In genomic region chr1:45400049-45400448, GRCh38 we compare ENCODE assay signal across 20 cellular contexts. TPM values are rescaled to one million over a fixed set of nuclear protein-coding genes. Genes with fewer than 3 reads are reported as not detected.
DNase-seq lines count a peak whose midpoint lies in the region; ATAC-seq, FAIRE-seq and TF ChIP-seq lines count a peak whose summit lies in the region.
"Had no signal": no experiment of that assay in that cellular context is flagged by ENCODE, and none has a peak within 500 bp of the region (broad histone marks: within the 10 kb centered on the region; RNA-seq: fewer than 3 reads in every experiment).

No MANE protein-coding gene starts in this region.

- FAIRE-seq in bronchial epithelial cell (lab: Jason Lieb, UNC) = peak; percentile 18
- FAIRE-seq: D721Med had no signal

- H3K36me3 Mint-ChIP-seq in T-helper 2 cell treated with Interferon-gamma antibody and Interleukin-4, amounts not matched to agents 5 μg/mL and 100 μg/mL, for 36 hours (ENCODE audit: low read depth) = no peaks in the 10 kb centered on the region
- H3K36me3 Mint-ChIP-seq: CD4-positive, alpha-beta memory T cell had no signal

- CTCF ChIA-PET in HEK293 (lab: Yijun Ruan, JAX) = interaction anchor here (0.8 kb wide), 1 partner anchor 24 kb away, joined by 3 read pairs; no protein-coding TSS in a partner anchor

- H3K36me3 ChIP-seq in HEK293 (ENCODE audit: control insufficient read depth in 2 of 2, insufficient read depth in 1 of 2, low read length in 2 of 2) (no peaks in the 10 kb centered on the region), bronchial epithelial cell (ENCODE audit: control insufficient read depth, insufficient read depth, low read length) (no peaks in the 10 kb centered on the region), neuronal stem cell (replicated peaks in 1 of 2; ENCODE audit: control insufficient read depth in 2 of 2, insufficient read depth in 2 of 2, low read length in 2 of 2) (no peaks in the 10 kb centered on the region), aorta (ENCODE audit: control insufficient read depth in 1 of 2, insufficient read depth in 2 of 2, low read length in 1 of 2) (no peaks in the 10 kb centered on the region)
- H3K36me3 ChIP-seq: BE2C had no signal

- no peaks in the 10 kb centered on the region for H3K9me3 Mint-ChIP-seq in T-helper 2 cell treated with Interferon-gamma antibody and Interleukin-4, amounts not matched to agents 5 μg/mL and 100 μg/mL, for 36 hours
- H3K9me3 Mint-ChIP-seq: CD4-positive, alpha-beta memory T cell had no signal

- no peaks in the 10 kb centered on the region for H3K79me1 ChIP-seq in neuronal stem cell (ENCODE audit: low read depth, low read length)

- POLR2A ChIA-PET in HEK293 (lab: Yijun Ruan, JAX) = no interaction called here

- no peak overlapping the region for H3K23ac ChIP-seq in neuronal stem cell (ENCODE audit: low read depth, low read length, poor library complexity)

- H3K27me3 Mint-ChIP-seq in T-helper 2 cell treated with Interferon-gamma antibody and Interleukin-4, amounts not matched to agents 5 μg/mL and 100 μg/mL, for 36 hours (ENCODE audit: low read depth) = peaks cover 2% of the 10 kb centered on the region
- H3K27me3 Mint-ChIP-seq: CD4-positive, alpha-beta memory T cell had no signal

- no peak for DNase-seq in bronchial epithelial cell (ENCODE audit: low read depth)
- peak; percentile 34 for DNase-seq in iPS-NIHi11 (ENCODE audit: low spot score)
- no peak for DNase-seq in neuronal stem cell (ENCODE audit: low spot score)
- no peak for DNase-seq in NCI-H2029 (lab: John Stamatoyannopoulos, UW)
- no peak for DNase-seq in aorta
- no peak for DNase-seq in T-helper 2 cell treated with Interferon-gamma antibody and Interleukin-4, amounts not matched to agents 5 μg/mL and 100 μg/mL, for 36 hours (ENCODE audit: low spot score)
- DNase-seq: ACHN; BE2C; CD4-positive, alpha-beta memory T cell; DND-41; HCEC 1CT; KG1; NCI-H1048; NCI-H146; NCI-H226; NCI-H526; PC-9 had no signal

- H4K8ac ChIP-seq in neuronal stem cell (ENCODE audit: low read depth, low read length) = no peak overlapping the region

- H3K4me3 ChIP-seq in HEK293 (ENCODE audit: low read depth, low read length) (no peak overlapping the region), bronchial epithelial cell (ENCODE audit: low read depth, low read length) (no peak overlapping the region), neuronal stem cell (ENCODE audit: low read length in 2 of 2) (no peak overlapping the region), aorta (ENCODE audit: low read length in 2 of 2) (no peak overlapping the region)
- H3K4me3 ChIP-seq: PC-9 had no signal

- H3K4ac ChIP-seq in neuronal stem cell (ENCODE audit: low read length) = no peak overlapping the region

- no peak overlapping the region for H3K4me2 ChIP-seq in neuronal stem cell (ENCODE audit: insufficient read depth, low read length, poor library complexity, severe bottlenecking)
- H3K4me2 ChIP-seq: PC-9 had no signal

- intact Hi-C loops in aorta (cut with DNase I) = no loop called here

- H2BK5ac ChIP-seq in neuronal stem cell (ENCODE audit: low read length) = no peak overlapping the region

- H3K9ac ChIP-seq in neuronal stem cell (ENCODE audit: low read depth, low read length, poor library complexity) = no peak overlapping the region

- H3K27ac ChIP-seq in HEK293 (ENCODE audit: extremely low read depth, low read depth, low read length) (no peak overlapping the region), neuronal stem cell (replicated peaks; ENCODE audit: low read length) (no peak overlapping the region), aorta (ENCODE audit: low read depth in 1 of 2, low read length in 2 of 2) (no peak overlapping the region)
- H3K27ac ChIP-seq: HL-60, PC-9 had no signal

- no CpG with 5 or more reads among the region's 3 CpGs for whole genome bisulfite sequencing in neuronal stem cell (ENCODE audit: extremely low coverage in 2 of 2, insufficient read length in 2 of 2, insufficient replicate concordance in 1 of 2), 2 donors
- 68 to 74% methylated on average over 3 of the region's 3 CpGs for WGBS in aorta, 2 donors

- H3K4me1 ChIP-seq in HEK293 (ENCODE audit: control insufficient read depth, insufficient read depth, low read length) = no peaks in the 10 kb centered on the region
- H3K4me1 ChIP-seq in neuronal stem cell (ENCODE audit: control insufficient read depth in 2 of 2, insufficient read depth in 1 of 2, low read depth in 1 of 2, low read length in 2 of 2) = no peaks in the 10 kb centered on the region
- no peaks in the 10 kb centered on the region for H3K4me1 ChIP-seq in aorta (ENCODE audit: control insufficient read depth in 1 of 2, insufficient read depth in 2 of 2, low read length in 2 of 2)
- H3K4me1 ChIP-seq: BE2C had no signal

- H3K14ac ChIP-seq in neuronal stem cell (ENCODE audit: low read length) = no peak overlapping the region

- H3K27ac Mint-ChIP-seq in T-helper 2 cell treated with Interferon-gamma antibody and Interleukin-4, amounts not matched to agents 5 μg/mL and 100 μg/mL, for 36 hours = no peak overlapping the region
- H3K27ac Mint-ChIP-seq: CD4-positive, alpha-beta memory T cell had no signal

- no peak overlapping the region for H2BK15ac ChIP-seq in neuronal stem cell (ENCODE audit: low read length)

- H2AK5ac ChIP-seq in neuronal stem cell (ENCODE audit: low read depth, low read length) = no peak overlapping the region

- no peak overlapping the region for H4K91ac ChIP-seq in neuronal stem cell (ENCODE audit: low read depth, low read length, poor library complexity)

- H3K27me3 ChIP-seq in bronchial epithelial cell (ENCODE audit: control insufficient read depth, insufficient read depth, low read length) (no peaks in the 10 kb centered on the region), neuronal stem cell (ENCODE audit: control insufficient read depth in 3 of 3, insufficient read depth in 3 of 3, low read depth in 1 of 3, low read length in 3 of 3) (peaks cover 0 to 2% (median 0%) of the 10 kb centered on the region in 3 experiments), aorta (ENCODE audit: control insufficient read depth in 1 of 2, insufficient read depth in 2 of 2, low read length in 1 of 2) (no peaks in the 10 kb centered on the region)
- H3K27me3 ChIP-seq: BE2C had no signal

- H2AFZ ChIP-seq in neuronal stem cell (ENCODE audit: low read length) = peak overlapping the region; percentile 9
- H2AFZ ChIP-seq: PC-9 had no signal

- TF ChIP-seq CTCF in HEK293 (tag by site-specific recombination; IDR thresholded peaks at IDR 0.05) (no peak), bronchial epithelial cell (IDR thresholded peaks at IDR 0.05; ENCODE audit: insufficient read depth, low read length, severe bottlenecking) (no peak)

- ATAC-seq in aorta (ENCODE audit: low FRiP score) = no peak

- H3K9me3 ChIP-seq in HEK293 (ENCODE audit: control insufficient read depth, insufficient read depth, low read depth, low read length) (no peaks in the 10 kb centered on the region), neuronal stem cell (replicated peaks in 1 of 2; ENCODE audit: control insufficient read depth in 2 of 2, insufficient read depth in 1 of 2, low read depth in 1 of 2, low read length in 2 of 2) (no peaks in the 10 kb centered on the region), aorta (ENCODE audit: control insufficient read depth, low read length) (no peaks in the 10 kb centered on the region)
- H3K9me3 ChIP-seq: BE2C had no signal

- no peak overlapping the region for H2BK12ac ChIP-seq in neuronal stem cell (ENCODE audit: low read length)

- H3K4me3 Mint-ChIP-seq in T-helper 2 cell treated with Interferon-gamma antibody and Interleukin-4, amounts not matched to agents 5 μg/mL and 100 μg/mL, for 36 hours = no peak overlapping the region
- H3K4me3 Mint-ChIP-seq: CD4-positive, alpha-beta memory T cell had no signal

- H3K18ac ChIP-seq in neuronal stem cell (ENCODE audit: low read length) = no peak overlapping the region

- H2BK120ac ChIP-seq in neuronal stem cell (ENCODE audit: low read depth, low read length) = no peak overlapping the region

- H3K4me1 Mint-ChIP-seq in T-helper 2 cell treated with Interferon-gamma antibody and Interleukin-4, amounts not matched to agents 5 μg/mL and 100 μg/mL, for 36 hours (ENCODE audit: low read depth) = peaks cover under 1% of the 10 kb centered on the region
- H3K4me1 Mint-ChIP-seq: CD4-positive, alpha-beta memory T cell had no signal

TF ChIP-seq in HEK293, 187 proteins besides CTCF, POLR2A, EP300 and RAD21:
- TF ChIP-seq ZNF24 (tag by site-specific recombination; IDR thresholded peaks at IDR 0.05) (no peak), ZNF404 (tag by site-specific recombination; IDR thresholded peaks at IDR 0.05) (no peak), OSR2 (tag by site-specific recombination; IDR thresholded peaks at IDR 0.05) (0 out of 2 replicates have a peak, but pooled peaks have one; percentile 9), ZBTB17 (tag by site-specific recombination; IDR thresholded peaks at IDR 0.05) (peak; percentile 59; the same call in 1 of the 2 replicates), ZNF830 (tag by site-specific recombination; IDR thresholded peaks at IDR 0.05; ENCODE audit: low read depth) (no peak)

RNA-seq across cellular contexts. Expression of gene MUTYH, which starts 59.8 kb away (rescaled TPM):
- 20.2 and 20.5 TPM in 2 replicates for total RNA-seq in bronchial epithelial cell
- 32.5 TPM for polyA plus RNA-seq in neuronal stem cell (2013, experiment 1 of 2)
- polyA plus RNA-seq in neuronal stem cell (2013, experiment 2 of 2) = 30.7 TPM
- total RNA-seq in aorta = 10 to 100 TPM; 19.8 to 28.8 TPM
- 10 to 100 TPM in 1 of 2 donors, 1 to 10 TPM in 1; 4.9 to 49.8 TPM for polyA plus RNA-seq in aorta
